ENCODE assay signal across 22 cellular contexts in genomic region chr5:10674582-10674981, GRCh38.
A peak's percentile ranks its signal among the peaks of the same experiment; 100 is the strongest.
DNase-seq lines count a peak whose midpoint lies in the region; ATAC-seq, FAIRE-seq and TF ChIP-seq lines count a peak whose summit lies in the region.
"Had no signal": no experiment of that assay in that cellular context is flagged by ENCODE, and none has a peak within 500 bp of the region (broad histone marks: within the 10 kb centered on the region; RNA-seq: fewer than 3 reads in every experiment).

No MANE protein-coding gene starts in this region.

- H3K79me2 ChIP-seq in GM12878 (ENCODE audit: control insufficient read depth, insufficient read depth, low read length), result no peaks in the 10 kb centered on the region

- FAIRE-seq in GM12878 (lab: Jason Lieb, UNC), result no peak

- H4K20me1 ChIP-seq in GM12878 (ENCODE audit: control insufficient read depth, insufficient read depth), result no peaks in the 10 kb centered on the region

- RAD21 ChIA-PET in GM12878 (lab: Charles Lee; ENCODE audit: unreplicated experiment), result no interaction called here

- H2AFZ ChIP-seq in GM12878 (ENCODE audit: control insufficient read depth, low read depth, low read length), result no peak overlapping the region

- ATAC-seq in GM12878 (peak; percentile 44), GM21515 (IDR thresholded peaks at IDR 0.05; ENCODE audit: unreplicated experiment) (no peak), HG03175 (IDR thresholded peaks at IDR 0.05; ENCODE audit: unreplicated experiment) (no peak), HG03045 (IDR thresholded peaks at IDR 0.05; ENCODE audit: unreplicated experiment) (no peak)

- DNase-seq in NCI-H2171 treated with DMSO at 0.1 percent for 48 hours (lab: John Stamatoyannopoulos, UW), result peak; percentile 17
- DNase-seq in NCI-H2171 (lab: John Stamatoyannopoulos, UW), result no peak
- DNase-seq in NCI-H524 treated with DMSO at 0.1 percent for 48 hours (lab: John Stamatoyannopoulos, UW), result peak; percentile 30
- no peak for DNase-seq in GM12878 (ENCODE audit: low read depth, low spot score)
- peak; percentile 45 for DNase-seq in mesenteric fat pad (ENCODE audit: low spot score)
- DNase-seq: 8988T; Calu3; CD4-positive, alpha-beta T cell; DMS79; Kasumi-1; MG63; NCI-H1048; NCI-H1436 treated with DMSO at 0.1 percent for 48 hours; NCI-H2029; NCI-H446 treated with DMSO at 0.1 percent for 48 hours; NCI-H748 treated with DMSO at 0.1 percent for 48 hours; SJCRH30 had no signal

- SMC1A ChIA-PET in GM12878 (lab: Charles Lee; ENCODE audit: uncharacterized antibody, unreplicated experiment), result interaction anchor here (0.7 to 1.0 kb wide), 2 partner anchors 10 to 11 kb away, joined by 3 to 4 read pairs; no protein-coding TSS in a partner anchor

- no peak overlapping the region for H3K4me3 ChIP-seq in GM12878
- H3K4me3 ChIP-seq: HAP-1, MG63, SJCRH30 had no signal

- in situ Hi-C loops in GM12878 (cut with MboI), result no loop called here

- POLR2A ChIA-PET in GM12878 (lab: Charles Lee), result no interaction called here

- TF ChIP-seq CTCF in GM12878 (IDR thresholded peaks at IDR 0.05 in 2 of 3, conservative IDR thresholded peaks at IDR 0.05 in 1 of 3; ENCODE audit: control insufficient read depth in 2 of 3, extremely low read depth in 1 of 3, insufficient read depth in 1 of 3, low read depth in 3 of 3, low read length in 3 of 3), result no peak

- no peaks in the 10 kb centered on the region for H3K4me1 ChIP-seq in GM12878 (ENCODE audit: control insufficient read depth, insufficient read depth, low read length)
- H3K4me1 ChIP-seq: HAP-1, SJCRH30 had no signal

- 40% methylated on average over 6 of the region's 6 CpGs for WGBS in GM12878 (ENCODE audit: insufficient coverage, insufficient replicate concordance, low lambda C conversion rate, missing lambda C conversion rate)

- no peak for TF ChIP-seq RAD21 in GM12878 (IDR thresholded peaks at IDR 0.05; ENCODE audit: insufficient read depth, low read depth, low read length)

- BruUV-seq in GM12878 (replicated peaks; lab: Mats Ljungman, UMichigan), result no TSS peak

- H3K27me3 ChIP-seq in GM12878 (replicated peaks in 1 of 2; ENCODE audit: control insufficient read depth in 2 of 2, insufficient read depth in 2 of 2, low read length in 1 of 2), result no peaks in the 10 kb centered on the region
- H3K27me3 ChIP-seq: SJCRH30 had no signal

- H3K36me3 ChIP-seq in GM12878 (ENCODE audit: control insufficient read depth in 2 of 2, insufficient read depth in 2 of 2, low read length in 1 of 2), result peaks cover 4 to 11% of the 10 kb centered on the region in 2 experiments; a peak in 3 of 4 replicates
- H3K36me3 ChIP-seq: HAP-1, SJCRH30 had no signal

- no peak overlapping the region for H3K9ac ChIP-seq in GM12878 (ENCODE audit: control insufficient read depth, insufficient read depth, low read length)

- no peak overlapping the region for H3K27ac ChIP-seq in GM12878 (ENCODE audit: control insufficient read depth, insufficient read depth)
- H3K27ac ChIP-seq: HL-60, SJCRH30 had no signal

- CTCF ChIA-PET in GM12878 (lab: Yijun Ruan, JAX), result no interaction called here

- no peaks in the 10 kb centered on the region; the same call in 2 of the 3 replicates for H3K9me3 ChIP-seq in GM12878 (replicated peaks; ENCODE audit: control insufficient read depth, insufficient read depth, low read length)
- H3K9me3 ChIP-seq: HAP-1, MG63, SJCRH30 had no signal

- no peak for TF ChIP-seq EP300 in GM12878 (IDR thresholded peaks at IDR 0.05; ENCODE audit: borderline replicate concordance in 1 of 2, control insufficient read depth in 1 of 2, low read depth in 2 of 2, low read length in 2 of 2)

- no peak for TF ChIP-seq POLR2A in GM12878 (IDR thresholded peaks at IDR 0.05; ENCODE audit: low read depth, low read length)

- intact Hi-C loops in GM12878 (cut with micrococcal nuclease; ENCODE audit: unreplicated experiment), result no loop called here

- H3K4me2 ChIP-seq in GM12878 (ENCODE audit: control insufficient read depth, insufficient read depth), result no peak overlapping the region

TF ChIP-seq in GM12878, 131 proteins besides CTCF, POLR2A, EP300 and RAD21:
- TF ChIP-seq FOXM1 (IDR thresholded peaks at IDR 0.05; ENCODE audit: low read depth, low read length) (no peak), TARDBP (IDR thresholded peaks at IDR 0.05; ENCODE audit: borderline replicate concordance) (no peak), IRF4 (IDR thresholded peaks at IDR 0.05; ENCODE audit: low read depth, low read length) (no peak), CHD1 (IDR thresholded peaks at IDR 0.05; ENCODE audit: low read depth, low read length) (no peak), NR2C1 (IDR thresholded peaks at IDR 0.05) (no peak), BHLHE40 (IDR thresholded peaks at IDR 0.05; ENCODE audit: borderline replicate concordance in 1 of 2, low read depth in 2 of 2, low read length in 1 of 2) (no peak), CEBPB (IDR thresholded peaks at IDR 0.05; ENCODE audit: borderline replicate concordance in 1 of 2, low read depth in 2 of 2, low read length in 2 of 2) (no peak), NR2C2 (IDR thresholded peaks at IDR 0.05; ENCODE audit: borderline replicate concordance, control insufficient read depth, insufficient read length, low read depth) (no peak), E4F1 (IDR thresholded peaks at IDR 0.05; ENCODE audit: borderline replicate concordance, partially characterized antibody) (no peak), RB1 (IDR thresholded peaks at IDR 0.05; ENCODE audit: borderline replicate concordance) (no peak), ZNF622 (IDR thresholded peaks at IDR 0.05) (no peak), ETV6 (conservative IDR thresholded peaks at IDR 0.05 in 1 of 2, IDR thresholded peaks at IDR 0.05 in 1 of 2; ENCODE audit: borderline replicate concordance in 1 of 2, low read depth in 1 of 2) (no peak), YBX1 (IDR thresholded peaks at IDR 0.05) (no peak)
- TF ChIP-seq, protein P1, sequence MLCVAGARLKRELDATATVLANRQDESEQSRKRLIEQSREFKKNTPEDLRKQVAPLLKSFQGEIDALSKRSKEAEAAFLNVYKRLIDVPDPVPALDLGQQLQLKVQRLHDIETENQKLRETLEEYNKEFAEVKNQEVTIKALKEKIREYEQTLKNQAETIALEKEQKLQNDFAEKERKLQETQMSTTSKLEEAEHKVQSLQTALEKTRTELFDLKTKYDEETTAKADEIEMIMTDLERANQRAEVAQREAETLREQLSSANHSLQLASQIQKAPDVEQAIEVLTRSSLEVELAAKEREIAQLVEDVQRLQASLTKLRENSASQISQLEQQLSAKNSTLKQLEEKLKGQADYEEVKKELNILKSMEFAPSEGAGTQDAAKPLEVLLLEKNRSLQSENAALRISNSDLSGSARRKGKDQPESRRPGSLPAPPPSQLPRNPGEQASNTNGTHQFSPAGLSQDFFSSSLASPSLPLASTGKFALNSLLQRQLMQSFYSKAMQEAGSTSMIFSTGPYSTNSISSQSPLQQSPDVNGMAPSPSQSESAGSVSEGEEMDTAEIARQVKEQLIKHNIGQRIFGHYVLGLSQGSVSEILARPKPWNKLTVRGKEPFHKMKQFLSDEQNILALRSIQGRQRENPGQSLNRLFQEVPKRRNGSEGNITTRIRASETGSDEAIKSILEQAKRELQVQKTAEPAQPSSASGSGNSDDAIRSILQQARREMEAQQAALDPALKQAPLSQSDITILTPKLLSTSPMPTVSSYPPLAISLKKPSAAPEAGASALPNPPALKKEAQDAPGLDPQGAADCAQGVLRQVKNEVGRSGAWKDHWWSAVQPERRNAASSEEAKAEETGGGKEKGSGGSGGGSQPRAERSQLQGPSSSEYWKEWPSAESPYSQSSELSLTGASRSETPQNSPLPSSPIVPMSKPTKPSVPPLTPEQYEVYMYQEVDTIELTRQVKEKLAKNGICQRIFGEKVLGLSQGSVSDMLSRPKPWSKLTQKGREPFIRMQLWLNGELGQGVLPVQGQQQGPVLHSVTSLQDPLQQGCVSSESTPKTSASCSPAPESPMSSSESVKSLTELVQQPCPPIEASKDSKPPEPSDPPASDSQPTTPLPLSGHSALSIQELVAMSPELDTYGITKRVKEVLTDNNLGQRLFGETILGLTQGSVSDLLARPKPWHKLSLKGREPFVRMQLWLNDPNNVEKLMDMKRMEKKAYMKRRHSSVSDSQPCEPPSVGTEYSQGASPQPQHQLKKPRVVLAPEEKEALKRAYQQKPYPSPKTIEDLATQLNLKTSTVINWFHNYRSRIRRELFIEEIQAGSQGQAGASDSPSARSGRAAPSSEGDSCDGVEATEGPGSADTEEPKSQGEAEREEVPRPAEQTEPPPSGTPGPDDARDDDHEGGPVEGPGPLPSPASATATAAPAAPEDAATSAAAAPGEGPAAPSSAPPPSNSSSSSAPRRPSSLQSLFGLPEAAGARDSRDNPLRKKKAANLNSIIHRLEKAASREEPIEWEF (IDR thresholded peaks at IDR 0.05; ENCODE audit: insufficient replicate concordance, low read depth, low read length), result no peak
TF ChIP-seq in GM12878: peak in this region for 0.

Comparison
In these comparisons a context has a peak if more than half of its experiments do, and no peak if none do; other contexts are left out.
1. DNase-seq: peak in NCI-H2171 treated with DMSO at 0.1 percent for 48 hours (single experiment), NCI-H524 treated with DMSO at 0.1 percent for 48 hours (single experiment) and mesenteric fat pad (single experiment); none in NCI-H2171 (single experiment) and GM12878 (single experiment).